Comparison of ENCODE assay signal across 8 cellular contexts in the genomic region with DNA sequence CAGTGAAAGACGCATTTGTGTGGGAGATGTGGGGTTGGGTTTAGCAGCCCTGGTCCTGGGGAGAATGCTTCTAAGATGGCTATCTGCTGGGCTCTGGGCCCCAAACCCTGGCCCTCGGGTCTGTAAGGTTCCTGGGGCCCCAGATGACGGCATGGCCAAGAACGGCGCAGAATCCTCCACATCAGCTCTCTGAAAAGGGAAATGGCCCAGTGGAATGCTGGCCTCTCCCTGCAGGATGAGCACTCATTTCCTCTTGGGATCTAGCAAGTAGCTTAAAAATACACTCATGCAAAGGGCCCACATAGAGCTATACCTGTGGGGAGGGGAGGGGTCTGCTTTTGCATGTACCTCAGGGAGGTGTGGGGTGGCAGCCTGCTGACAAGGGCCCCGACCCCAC. TPM values are rescaled to one million over a fixed set of nuclear protein-coding genes. Genes with fewer than 3 reads are reported as not detected.
DNase-seq lines count a peak whose midpoint lies in the region; ATAC-seq and TF ChIP-seq lines count a peak whose summit lies in the region.

No MANE protein-coding gene starts in this region.

- no peak for DNase-seq in activated CD8-positive, alpha-beta memory T cell treated with anti-CD3 and anti-CD28 coated beads, Interleukin-2, amount 10 ng/mL, durations not matched to agents 7 days and 5 days
- no peak for DNase-seq in activated CD8-positive, alpha-beta memory T cell treated with anti-CD3 and anti-CD28 coated beads, Interleukin-2, amount 50 U/mL, for 4 hours
- DNase-seq in MCF 10A (ENCODE audit: unreplicated experiment) (no peak), lower lobe of right lung (no peak), tibial nerve (ENCODE audit: low spot score in 2 of 2) (no peak), left colon (no peak), DMS 273 (lab: John Stamatoyannopoulos, UW; ENCODE audit: unreplicated experiment) (no peak)

- H3K4me3 Mint-ChIP-seq in activated CD8-positive, alpha-beta memory T cell treated with anti-CD3 and anti-CD28 coated beads, Interleukin-2, amount 10 ng/mL, durations not matched to agents 7 days and 5 days = peak overlapping the region; percentile 18
- peak overlapping the region; percentile 12 for H3K4me3 Mint-ChIP-seq in MCF 10A (ENCODE audit: unreplicated experiment)

- POLR2A ChIA-PET in MCF 10A (lab: Yijun Ruan, JAX) = interaction anchor here (0.6 kb wide), 1 partner anchor 714 kb away, joined by 3 read pairs; no protein-coding TSS in a partner anchor

- H3K27me3 Mint-ChIP-seq in activated CD8-positive, alpha-beta memory T cell treated with anti-CD3 and anti-CD28 coated beads, Interleukin-2, amount 10 ng/mL, durations not matched to agents 7 days and 5 days = peaks cover 25% of the 10 kb centered on the region
- no peaks in the 10 kb centered on the region for H3K27me3 Mint-ChIP-seq in MCF 10A (ENCODE audit: insufficient read depth, unreplicated experiment)

- no peak for TF ChIP-seq EP300 in tibial nerve (IDR thresholded peaks at IDR 0.05)

- no TSS peak for BruUV-seq in MCF 10A (replicated peaks; lab: Mats Ljungman, UMichigan)

- H3K9me3 Mint-ChIP-seq in activated CD8-positive, alpha-beta memory T cell treated with anti-CD3 and anti-CD28 coated beads, Interleukin-2, amount 10 ng/mL, durations not matched to agents 7 days and 5 days (ENCODE audit: low read depth) = no peaks in the 10 kb centered on the region
- no peaks in the 10 kb centered on the region for H3K9me3 Mint-ChIP-seq in MCF 10A (ENCODE audit: unreplicated experiment)

- no peak overlapping the region for H3K27ac Mint-ChIP-seq in activated CD8-positive, alpha-beta memory T cell treated with anti-CD3 and anti-CD28 coated beads, Interleukin-2, amount 10 ng/mL, durations not matched to agents 7 days and 5 days
- no peak overlapping the region for H3K27ac Mint-ChIP-seq in MCF 10A (ENCODE audit: low read depth, unreplicated experiment)

- WGBS in tibial nerve, 2 donors = 31 to 34% methylated on average over 6 of the region's 6 CpGs

- no peaks in the 10 kb centered on the region for H3K27me3 ChIP-seq in lower lobe of right lung (ENCODE audit: low read depth)
- H3K27me3 ChIP-seq in tibial nerve = no peaks in the 10 kb centered on the region

- no peaks in the 10 kb centered on the region for H3K9me3 ChIP-seq in lower lobe of right lung
- no peaks in the 10 kb centered on the region for H3K9me3 ChIP-seq in tibial nerve

- H3K4me3 ChIP-seq in lower lobe of right lung (peak overlapping the region; percentile 48), tibial nerve (peak overlapping the region; percentile 17 to 57 (median 28))

- no peak for ATAC-seq in activated CD8-positive, alpha-beta memory T cell treated with anti-CD3 and anti-CD28 coated beads, Interleukin-2, amount 10 ng/mL, durations not matched to agents 7 days and 5 days
- ATAC-seq in lower lobe of right lung (peak; percentile 1 to 2), left colon (no peak), GM21447 (IDR thresholded peaks at IDR 0.05; ENCODE audit: unreplicated experiment) (no peak)

- no peaks in the 10 kb centered on the region for H3K36me3 ChIP-seq in lower lobe of right lung
- H3K36me3 ChIP-seq in tibial nerve = no peaks in the 10 kb centered on the region

- intact Hi-C loops in MCF 10A (cut with micrococcal nuclease) = loop anchor here (2.0 to 10.0 kb wide), 5 partner anchors 143 to 309 kb away; a partner anchor contains a TSS
- intact Hi-C loops in lower lobe of right lung (cut with DNase I) = no loop called here
- intact Hi-C loops in left colon (cut with DNase I, micrococcal nuclease) = no loop called here

- no peaks in the 10 kb centered on the region for H3K36me3 Mint-ChIP-seq in activated CD8-positive, alpha-beta memory T cell treated with anti-CD3 and anti-CD28 coated beads, Interleukin-2, amount 10 ng/mL, durations not matched to agents 7 days and 5 days
- no peaks in the 10 kb centered on the region for H3K36me3 Mint-ChIP-seq in MCF 10A (ENCODE audit: insufficient read depth, unreplicated experiment)

- H3K4me1 Mint-ChIP-seq in activated CD8-positive, alpha-beta memory T cell treated with anti-CD3 and anti-CD28 coated beads, Interleukin-2, amount 10 ng/mL, durations not matched to agents 7 days and 5 days = peaks cover 4% of the 10 kb centered on the region
- peaks cover 21% of the 10 kb centered on the region for H3K4me1 Mint-ChIP-seq in MCF 10A (ENCODE audit: insufficient read depth, unreplicated experiment)

- no peak for TF ChIP-seq POLR2A in tibial nerve (IDR thresholded peaks at IDR 0.05)

- peak overlapping the region; percentile 88 for H3K27ac ChIP-seq in lower lobe of right lung
- H3K27ac ChIP-seq in tibial nerve = peak overlapping the region; percentile 47 to 93 (median 83)

- TF ChIP-seq CTCF in MCF 10A (IDR thresholded peaks at IDR 0.05; ENCODE audit: unreplicated experiment) = no peak
- no peak for TF ChIP-seq CTCF in lower lobe of right lung (IDR thresholded peaks at IDR 0.05)
- TF ChIP-seq CTCF in tibial nerve (IDR thresholded peaks at IDR 0.05) = no peak

- CTCF ChIA-PET in activated CD8-positive, alpha-beta memory T cell treated with anti-CD3 and anti-CD28 coated beads, Interleukin-2, amount 10 ng/mL, durations not matched to agents 7 days and 5 days (lab: Charles Lee) = no interaction called here
- CTCF ChIA-PET in MCF 10A (lab: Yijun Ruan, JAX) = interaction anchor here (0.6 to 0.7 kb wide), 3 partner anchors 58 to 980 kb away, joined by 3 read pairs; no protein-coding TSS in a partner anchor

- H3K4me1 ChIP-seq in lower lobe of right lung = peaks cover 59% of the 10 kb centered on the region
- H3K4me1 ChIP-seq in tibial nerve = peaks cover 0 to 48% (median 28%) of the 10 kb centered on the region in 4 donors

RNA-seq across cellular contexts. Expression of a gene that starts 37.5 kb away (rescaled TPM):
- not detected for total RNA-seq in activated CD8-positive, alpha-beta memory T cell treated with anti-CD3 and anti-CD28 coated beads, Interleukin-2, amount 10 ng/mL, durations not matched to agents 7 days and 5 days
- not detected in 2 replicates for total RNA-seq in MCF 10A (2022)
- not detected for total RNA-seq in lower lobe of right lung
- not detected for total RNA-seq in tibial nerve
- not detected for total RNA-seq in left colon

Comparison
In these comparisons a context has a peak if more than half of its experiments do, and no peak if none do; other contexts are left out.
1. ATAC-seq: peak in lower lobe of right lung (2 of 2); none in activated CD8-positive, alpha-beta memory T cell treated with anti-CD3 and anti-CD28 coated beads, Interleukin-2, amount 10 ng/mL, durations not matched to agents 7 days and 5 days (single experiment), left colon (single experiment) and GM21447 (single experiment).